ENCODE assay signal across 9 cellular contexts in genomic region chr10:84214612-84215235, GRCh38. TPM values are rescaled to one million over a fixed set of nuclear protein-coding genes. Genes with fewer than 3 reads are reported as not detected.
DNase-seq lines count a peak whose midpoint lies in the region; ATAC-seq, FAIRE-seq and TF ChIP-seq lines count a peak whose summit lies in the region.
"Had no signal": no experiment of that assay in that cellular context is flagged by ENCODE, and none has a peak within 500 bp of the region (broad histone marks: within the 10 kb centered on the region; RNA-seq: fewer than 3 reads in every experiment).

No MANE protein-coding gene starts in this region.

- peaks cover 8% of the 10 kb centered on the region for H3K9me3 Mint-ChIP-seq in activated CD4-positive, alpha-beta memory T cell treated with anti-CD3 and anti-CD28 coated beads for 36 hours

- peak; percentile 62 for DNase-seq in activated CD4-positive, alpha-beta memory T cell treated with anti-CD3 and anti-CD28 coated beads for 36 hours
- DNase-seq in left ventricle myocardium superior = no peak
- DNase-seq in urothelium cell line (ENCODE audit: low spot score) = peak; percentile 30
- DNase-seq in NCI-H2081 treated with DMSO at 0.1 percent for 48 hours (lab: John Stamatoyannopoulos, UW) = no peak
- DNase-seq: naive B cell had no signal

- peak; percentile 79 for TF ChIP-seq CTCF in GM12875 (IDR thresholded peaks at IDR 0.05; ENCODE audit: borderline replicate concordance, insufficient read depth, low read depth, low read length)

- POLR2A ChIA-PET in activated CD4-positive, alpha-beta memory T cell treated with anti-CD3 and anti-CD28 coated beads for 36 hours (lab: Charles Lee) = no interaction called here

- no peaks in the 10 kb centered on the region for H3K36me3 Mint-ChIP-seq in activated CD4-positive, alpha-beta memory T cell treated with anti-CD3 and anti-CD28 coated beads for 36 hours

- no peaks in the 10 kb centered on the region for H3K27me3 Mint-ChIP-seq in activated CD4-positive, alpha-beta memory T cell treated with anti-CD3 and anti-CD28 coated beads for 36 hours

- intact Hi-C loops in activated CD4-positive, alpha-beta memory T cell treated with anti-CD3 and anti-CD28 coated beads for 36 hours (cut with micrococcal nuclease) = no loop called here
- intact Hi-C loops in left ventricle myocardium superior (cut with micrococcal nuclease) = no loop called here

- CTCF ChIA-PET in activated CD4-positive, alpha-beta memory T cell treated with anti-CD3 and anti-CD28 coated beads for 36 hours (lab: Charles Lee) = interaction anchor here (0.6 to 2.1 kb wide), 13 partner anchors 10 to 326 kb away, joined by 3 to 15 read pairs (median 4); partner anchors contain the start of genes GHITM and RGR

- H3K4me3 Mint-ChIP-seq in activated CD4-positive, alpha-beta memory T cell treated with anti-CD3 and anti-CD28 coated beads for 36 hours = no peak overlapping the region

- no peak for FAIRE-seq in urothelium cell line (lab: Jason Lieb, UNC)

- H3K27ac Mint-ChIP-seq in activated CD4-positive, alpha-beta memory T cell treated with anti-CD3 and anti-CD28 coated beads for 36 hours = no peak overlapping the region
- H3K27ac Mint-ChIP-seq: naive B cell had no signal

- no peaks in the 10 kb centered on the region for H3K4me1 Mint-ChIP-seq in activated CD4-positive, alpha-beta memory T cell treated with anti-CD3 and anti-CD28 coated beads for 36 hours (ENCODE audit: low read depth)

- ATAC-seq in GM21390 (IDR thresholded peaks at IDR 0.05; ENCODE audit: unreplicated experiment) (peak; percentile 82), HG03565 (IDR thresholded peaks at IDR 0.05; ENCODE audit: unreplicated experiment) (peak; percentile 94), left ventricle myocardium superior (peak; percentile 27)

- H3K4me3 ChIP-seq in GM12875 (ENCODE audit: low read depth, low read length) = no peak overlapping the region

RNA-seq across cellular contexts. Expression of gene LRIT2, which starts 10.6 kb away (rescaled TPM):
- not detected for total RNA-seq in activated CD4-positive, alpha-beta memory T cell treated with anti-CD3 and anti-CD28 coated beads for 36 hours
- total RNA-seq in left ventricle myocardium superior = not detected
- total RNA-seq: activated CD8-positive, alpha-beta memory T cell treated with anti-CD3 and anti-CD28 coated beads for 36 hours had no signal

RNA-seq across cellular contexts. Expression of gene CDHR1, which starts 20.4 kb away (rescaled TPM):
- under 1 TPM; 0.40 to 0.75 TPM for total RNA-seq in activated CD4-positive, alpha-beta memory T cell treated with anti-CD3 and anti-CD28 coated beads for 36 hours
- 0.32 TPM for total RNA-seq in left ventricle myocardium superior

RNA-seq across cellular contexts. Expression of gene LRIT1, which starts 26.6 kb away (rescaled TPM):
- not detected for total RNA-seq in activated CD4-positive, alpha-beta memory T cell treated with anti-CD3 and anti-CD28 coated beads for 36 hours
- total RNA-seq in left ventricle myocardium superior = not detected
- total RNA-seq: activated CD8-positive, alpha-beta memory T cell treated with anti-CD3 and anti-CD28 coated beads for 36 hours had no signal

RNA-seq across cellular contexts. Expression of gene RGR, which starts 30.1 kb away (rescaled TPM):
- total RNA-seq in activated CD4-positive, alpha-beta memory T cell treated with anti-CD3 and anti-CD28 coated beads for 36 hours = not detected
- total RNA-seq in left ventricle myocardium superior = 0.79 TPM
- total RNA-seq: activated CD8-positive, alpha-beta memory T cell treated with anti-CD3 and anti-CD28 coated beads for 36 hours had no signal

RNA-seq across cellular contexts. Expression of gene GPR15LG, which starts 41.1 kb away (rescaled TPM):
- total RNA-seq in activated CD4-positive, alpha-beta memory T cell treated with anti-CD3 and anti-CD28 coated beads for 36 hours = not detected
- total RNA-seq in left ventricle myocardium superior = not detected
- total RNA-seq: activated CD8-positive, alpha-beta memory T cell treated with anti-CD3 and anti-CD28 coated beads for 36 hours had no signal

Comparison
In these comparisons a context has a peak if more than half of its experiments do, and no peak if none do; other contexts are left out.
1. ATAC-seq: peak in every context shown above with its lines; median percentile 94 in HG03565; 82 in GM21390; 27 in left ventricle myocardium superior.
2. DNase-seq: peak in activated CD4-positive, alpha-beta memory T cell treated with anti-CD3 and anti-CD28 coated beads for 36 hours (single experiment) and urothelium cell line (single experiment); none in left ventricle myocardium superior (single experiment) and NCI-H2081 treated with DMSO at 0.1 percent for 48 hours (single experiment).